Comparison of ENCODE assay signal across 35 cellular contexts in genomic region chr6:10202581-10202980, GRCh38.
"Had no signal": no experiment of that assay in that cellular context is flagged by ENCODE, and none has a peak within 500 bp of the region (broad histone marks: within the 10 kb centered on the region; RNA-seq: fewer than 3 reads in every experiment).

No MANE protein-coding gene starts in this region.

- H3K27ac ChIP-seq: brain microvascular endothelial cell, cardiac muscle cell, colonic mucosa, esophagus muscularis mucosa, gastroesophageal sphincter, heart right ventricle, WERI-Rb-1 had no signal

- H3K27me3 Mint-ChIP-seq: activated B cell treated with CpG ODN at 0.5 μM for 24 hours; activated CD4-positive, alpha-beta memory T cell treated with anti-CD3 and anti-CD28 coated beads for 36 hours; activated CD8-positive, alpha-beta memory T cell treated with anti-CD3 and anti-CD28 coated beads, Interleukin-2, amount 10 ng/mL, durations not matched to agents 7 days and 5 days; activated naive CD4-positive, alpha-beta T cell treated with anti-CD3 and anti-CD28 coated beads, Interleukin-2, amount 10 ng/mL, durations not matched to agents 7 days and 5 days; activated naive CD8-positive, alpha-beta T cell treated with anti-CD3 and anti-CD28 coated beads, Interleukin-2, amount 10 ng/mL, durations not matched to agents 7 days and 5 days had no signal

- H3K27ac Mint-ChIP-seq: activated B cell treated with CpG ODN at 0.5 μM for 24 hours; activated CD4-positive, alpha-beta memory T cell treated with anti-CD3 and anti-CD28 coated beads for 36 hours; activated CD8-positive, alpha-beta memory T cell treated with anti-CD3 and anti-CD28 coated beads, Interleukin-2, amount 10 ng/mL, durations not matched to agents 7 days and 5 days; activated CD8-positive, alpha-beta T cell treated with anti-CD3 and anti-CD28 coated beads, Interleukin-2, amount 10 ng/mL, durations not matched to agents 7 days and 5 days; activated naive CD4-positive, alpha-beta T cell treated with anti-CD3 and anti-CD28 coated beads, Interleukin-2, amount 10 ng/mL, durations not matched to agents 7 days and 5 days; activated naive CD4-positive, alpha-beta T cell treated with anti-CD3 and anti-CD28 coated beads, Interleukin-2, amount 50 U/mL, for 72 hours; activated naive CD8-positive, alpha-beta T cell treated with anti-CD3 and anti-CD28 coated beads, Interleukin-2, amount 10 ng/mL, durations not matched to agents 7 days and 5 days; activated T-helper 1 cell treated with anti-CD3 and anti-CD28 coated beads, Interleukin-12 subunit alpha, Interleukin-12 subunit beta, Interleukin-2, Interleukin-4 antibody, amounts not matched to agents 30 ng/mL and 10 ng/mL and 1 ng/mL, durations not matched to agents 14 hours and 24 hours and 36 hours; activated T-helper 2 cell treated with anti-CD3 and anti-CD28 coated beads, Interferon-gamma antibody, Interleukin-2, Interleukin-4, amounts not matched to agents 10 μg/mL and 5 μg/mL and 100 μg/mL, durations not matched to agents 14 hours and 24 hours and 36 hours; T-cell; T-helper 1 cell treated with Interleukin-12 subunit alpha and Interleukin-12 subunit beta and Interleukin-4 antibody, amounts not matched to agents 30 μg/mL and 1 μg/mL, for 36 hours had no signal

- H3K36me3 ChIP-seq: brain microvascular endothelial cell, cardiac muscle cell, colonic mucosa, esophagus muscularis mucosa, gastroesophageal sphincter, heart right ventricle, WERI-Rb-1 had no signal

- ATAC-seq: activated CD4-positive, CD25-positive, alpha-beta regulatory T cell treated with anti-CD3 and anti-CD28 coated beads, Interleukin-2, amount 50 U/mL, for 24 hours; activated CD8-positive, alpha-beta memory T cell treated with anti-CD3 and anti-CD28 coated beads, Interleukin-2, amount 10 ng/mL, durations not matched to agents 7 days and 5 days; activated CD8-positive, alpha-beta T cell treated with anti-CD3 and anti-CD28 coated beads, Interleukin-2, amount 10 ng/mL, durations not matched to agents 7 days and 5 days; activated naive CD4-positive, alpha-beta T cell treated with anti-CD3 and anti-CD28 coated beads, Interleukin-2, amount 50 U/mL, for 72 hours; gastroesophageal sphincter; heart right ventricle; T-cell had no signal

- H3K4me3 ChIP-seq: cardiac muscle cell, colonic mucosa, esophagus muscularis mucosa, gastroesophageal sphincter, heart right ventricle had no signal

- H3K4me3 Mint-ChIP-seq: activated B cell treated with CpG ODN at 0.5 μM for 24 hours; activated CD4-positive, alpha-beta memory T cell treated with anti-CD3 and anti-CD28 coated beads for 36 hours; activated CD8-positive, alpha-beta memory T cell treated with anti-CD3 and anti-CD28 coated beads, Interleukin-2, amount 10 ng/mL, durations not matched to agents 7 days and 5 days; activated CD8-positive, alpha-beta T cell treated with anti-CD3 and anti-CD28 coated beads, Interleukin-2, amount 10 ng/mL, durations not matched to agents 7 days and 5 days; activated naive CD4-positive, alpha-beta T cell treated with anti-CD3 and anti-CD28 coated beads, Interleukin-2, amount 10 ng/mL, durations not matched to agents 7 days and 5 days; activated naive CD8-positive, alpha-beta T cell treated with anti-CD3 and anti-CD28 coated beads, Interleukin-2, amount 10 ng/mL, durations not matched to agents 7 days and 5 days; activated T-helper 1 cell treated with anti-CD3 and anti-CD28 coated beads, Interleukin-12 subunit alpha, Interleukin-12 subunit beta, Interleukin-2, Interleukin-4 antibody, amounts not matched to agents 30 ng/mL and 10 ng/mL and 1 ng/mL, durations not matched to agents 14 hours and 24 hours and 36 hours; T-cell; T-helper 1 cell treated with Interleukin-12 subunit alpha and Interleukin-12 subunit beta and Interleukin-4 antibody, amounts not matched to agents 30 μg/mL and 1 μg/mL, for 36 hours had no signal

- H3K4me1 Mint-ChIP-seq: activated B cell treated with CpG ODN at 0.5 μM for 24 hours; activated CD8-positive, alpha-beta memory T cell treated with anti-CD3 and anti-CD28 coated beads, Interleukin-2, amount 10 ng/mL, durations not matched to agents 7 days and 5 days; activated naive CD4-positive, alpha-beta T cell treated with anti-CD3 and anti-CD28 coated beads, Interleukin-2, amount 10 ng/mL, durations not matched to agents 7 days and 5 days; activated naive CD8-positive, alpha-beta T cell treated with anti-CD3 and anti-CD28 coated beads, Interleukin-2, amount 10 ng/mL, durations not matched to agents 7 days and 5 days; T-cell had no signal

- FAIRE-seq: astrocyte, endometrium, endothelial cell of umbilical vein had no signal

- H3K36me3 Mint-ChIP-seq: activated CD4-positive, alpha-beta memory T cell treated with anti-CD3 and anti-CD28 coated beads for 36 hours; activated CD8-positive, alpha-beta memory T cell treated with anti-CD3 and anti-CD28 coated beads, Interleukin-2, amount 10 ng/mL, durations not matched to agents 7 days and 5 days; activated naive CD4-positive, alpha-beta T cell treated with anti-CD3 and anti-CD28 coated beads, Interleukin-2, amount 10 ng/mL, durations not matched to agents 7 days and 5 days; activated naive CD8-positive, alpha-beta T cell treated with anti-CD3 and anti-CD28 coated beads, Interleukin-2, amount 10 ng/mL, durations not matched to agents 7 days and 5 days; T-cell had no signal

- H3K27me3 ChIP-seq: brain microvascular endothelial cell, cardiac muscle cell, colonic mucosa, esophagus muscularis mucosa had no signal

- DNase-seq: activated B cell treated with CpG ODN at 0.5 μM for 24 hours; activated CD4-positive, alpha-beta memory T cell treated with anti-CD3 and anti-CD28 coated beads for 36 hours; activated CD4-positive, alpha-beta T cell treated with anti-CD3 and anti-CD28 coated beads for 48 hours; activated CD8-positive, alpha-beta memory T cell treated with anti-CD3 and anti-CD28 coated beads, Interleukin-2, amount 10 ng/mL, durations not matched to agents 7 days and 5 days; activated CD8-positive, alpha-beta memory T cell treated with anti-CD3 and anti-CD28 coated beads, Interleukin-2, amount 50 U/mL, for 4 hours; activated CD8-positive, alpha-beta T cell treated with anti-CD3 and anti-CD28 coated beads, Interleukin-2, amount 10 ng/mL, durations not matched to agents 7 days and 5 days; activated effector memory CD4-positive, alpha-beta T cell treated with anti-CD3 and anti-CD28 coated beads, Interleukin-2, amount 50 U/mL, for 16 hours; activated naive CD4-positive, alpha-beta T cell treated with anti-CD3 and anti-CD28 coated beads, Interleukin-2, amount 10 ng/mL, durations not matched to agents 7 days and 5 days; activated naive CD8-positive, alpha-beta T cell treated with anti-CD3 and anti-CD28 coated beads, Interleukin-2, amount 10 ng/mL, durations not matched to agents 7 days and 5 days; activated T-cell treated with anti-CD3 and anti-CD28 coated beads, Interleukin-2, amount 50 U/mL, for 1 hour; activated T-cell treated with anti-CD3 and anti-CD28 coated beads, Interleukin-2, amount 50 U/mL, for 48 hours; anterior cingulate cortex; brain microvascular endothelial cell; central memory CD4-positive, alpha-beta T cell; cerebellar nuclear complex; colonic mucosa; effector CD8-positive, alpha-beta T cell; erythroblast; foreskin melanocyte; heart right ventricle; SW 1271; T-cell; T1000; WERI-Rb-1 had no signal

- H3K4me1 ChIP-seq: colonic mucosa, esophagus muscularis mucosa, gastroesophageal sphincter, heart right ventricle had no signal
